In genomic region chr6:156533860-156534580, GRCh38 we compare ENCODE assay signal across 18 cellular contexts.
DNase-seq lines count a peak whose midpoint lies in the region; ATAC-seq and TF ChIP-seq lines count a peak whose summit lies in the region.
"Had no signal": no experiment of that assay in that cellular context is flagged by ENCODE, and none has a peak within 500 bp of the region (broad histone marks: within the 10 kb centered on the region; RNA-seq: fewer than 3 reads in every experiment).

No MANE protein-coding gene starts in this region.

- DNase-seq in AG04450 (ENCODE audit: low read depth, low spot score): no peak
- peak; percentile 46 for DNase-seq in coronary artery (ENCODE audit: low spot score)
- peak; percentile 42 for DNase-seq in neural progenitor cell (ENCODE audit: low spot score)
- DNase-seq in smooth muscle cell (lab: John Stamatoyannopoulos, UW; ENCODE audit: unreplicated experiment): no peak
- no peak for DNase-seq in chondrocyte (ENCODE audit: low spot score)
- no peak for DNase-seq in T1000 (lab: John Stamatoyannopoulos, UW)
- DNase-seq: CD4-positive, alpha-beta memory T cell; DMS153; DMS79; GDM1; HCEC 1CT had no signal

- H3K4me1 ChIP-seq in neural progenitor cell: peaks cover 16% of the 10 kb centered on the region
- H3K4me1 ChIP-seq in smooth muscle cell (ENCODE audit: low read depth): peaks cover 22% of the 10 kb centered on the region
- H3K4me1 ChIP-seq: A549, BLaER1 had no signal

- no peak overlapping the region for H3K4me3 ChIP-seq in AG04450 (ENCODE audit: low read depth, low read length)
- no peak overlapping the region for H3K4me3 ChIP-seq in coronary artery
- H3K4me3 ChIP-seq in neural progenitor cell: no peak overlapping the region
- no peak overlapping the region for H3K4me3 ChIP-seq in smooth muscle cell
- H3K4me3 ChIP-seq: A549, BLaER1, GM23338 had no signal

- CTCF ChIA-PET in AG04450 (lab: Charles Lee): no interaction called here

- H3K4me1 Mint-ChIP-seq in neural progenitor cell: peaks cover 19% of the 10 kb centered on the region
- H3K4me1 Mint-ChIP-seq in chondrocyte (ENCODE audit: low read depth): no peaks in the 10 kb centered on the region
- H3K4me1 Mint-ChIP-seq: CD14-positive monocyte; CD4-positive, alpha-beta memory T cell had no signal

- H3F3A ChIP-seq in neural progenitor cell (ENCODE audit: low read depth): no peaks in the 10 kb centered on the region
- peaks cover 4% of the 10 kb centered on the region for H3F3A ChIP-seq in smooth muscle cell (ENCODE audit: low read depth)

- no peak overlapping the region for H3K4me3 Mint-ChIP-seq in neural progenitor cell
- no peak overlapping the region for H3K4me3 Mint-ChIP-seq in chondrocyte (ENCODE audit: unreplicated experiment)
- H3K4me3 Mint-ChIP-seq: CD14-positive monocyte; CD4-positive, alpha-beta memory T cell; GM23338 had no signal

- H3K36me3 ChIP-seq in neural progenitor cell: no peaks in the 10 kb centered on the region
- H3K36me3 ChIP-seq in smooth muscle cell (ENCODE audit: low read depth): no peaks in the 10 kb centered on the region
- H3K36me3 ChIP-seq: BLaER1 had no signal

- H3K9ac ChIP-seq in neural progenitor cell: no peak overlapping the region
- no peak overlapping the region for H3K9ac ChIP-seq in smooth muscle cell (ENCODE audit: low read depth)
- H3K9ac ChIP-seq: BLaER1 had no signal

- H3K27ac ChIP-seq in AG04450 (ENCODE audit: low read depth, low read length) (peak overlapping the region; percentile 2), coronary artery (no peak overlapping the region), neural progenitor cell (no peak overlapping the region), smooth muscle cell (ENCODE audit: low read depth) (peak overlapping the region; percentile 40)
- H3K27ac ChIP-seq: 22Rv1, A549, BLaER1, HL-60 had no signal

- no peaks in the 10 kb centered on the region for H3K9me3 Mint-ChIP-seq in neural progenitor cell
- H3K9me3 Mint-ChIP-seq in chondrocyte (ENCODE audit: low read depth): no peaks in the 10 kb centered on the region
- H3K9me3 Mint-ChIP-seq: GM23338 had no signal

- H3K9me3 ChIP-seq in AG04450 (ENCODE audit: control insufficient read depth, insufficient read depth, low read length): no peaks in the 10 kb centered on the region
- no peaks in the 10 kb centered on the region for H3K9me3 ChIP-seq in neural progenitor cell (ENCODE audit: low read depth)
- H3K9me3 ChIP-seq in smooth muscle cell (replicated peaks; ENCODE audit: low read depth): no peaks in the 10 kb centered on the region
- H3K9me3 ChIP-seq: A549, BLaER1 had no signal

- 75% methylated on average over 4 of the region's 4 CpGs for WGBS in smooth muscle cell (ENCODE audit: low lambda C conversion rate)

- H4K20me1 ChIP-seq in neural progenitor cell (ENCODE audit: low read depth): no peaks in the 10 kb centered on the region
- H4K20me1 ChIP-seq in smooth muscle cell (ENCODE audit: low read depth): no peaks in the 10 kb centered on the region
- H4K20me1 ChIP-seq: BLaER1 had no signal

- no peaks in the 10 kb centered on the region for H3K36me3 Mint-ChIP-seq in neural progenitor cell
- H3K36me3 Mint-ChIP-seq in chondrocyte (ENCODE audit: low read depth): no peaks in the 10 kb centered on the region
- H3K36me3 Mint-ChIP-seq: CD14-positive monocyte; CD4-positive, alpha-beta memory T cell had no signal

- H3K27ac Mint-ChIP-seq in neural progenitor cell: no peak overlapping the region
- H3K27ac Mint-ChIP-seq in chondrocyte (ENCODE audit: unreplicated experiment): no peak overlapping the region
- H3K27ac Mint-ChIP-seq: CD14-positive monocyte, GM23338 had no signal

- ATAC-seq in GM21737 (IDR thresholded peaks at IDR 0.05; ENCODE audit: unreplicated experiment): no peak
- ATAC-seq: A549 had no signal

- H3K27me3 ChIP-seq in AG04450 (ENCODE audit: control insufficient read depth, insufficient read depth, low read length) (peaks cover 7% of the 10 kb centered on the region), neural progenitor cell (no peaks in the 10 kb centered on the region), smooth muscle cell (ENCODE audit: low read depth) (no peaks in the 10 kb centered on the region)
- H3K27me3 ChIP-seq: BLaER1 had no signal

- H3K27me3 Mint-ChIP-seq in neural progenitor cell (ENCODE audit: insufficient read depth, low read depth): peaks cover 3% of the 10 kb centered on the region
- H3K27me3 Mint-ChIP-seq in chondrocyte (ENCODE audit: low read depth): peaks cover 18% of the 10 kb centered on the region

- POLR2A ChIA-PET in AG04450 (lab: Yijun Ruan, JAX): no interaction called here

- no peaks in the 10 kb centered on the region for H3K79me2 ChIP-seq in neural progenitor cell (ENCODE audit: low read depth)
- H3K79me2 ChIP-seq in smooth muscle cell (ENCODE audit: low read depth): no peaks in the 10 kb centered on the region

- TF ChIP-seq CTCF in AG04450 (IDR thresholded peaks at IDR 0.05; ENCODE audit: low read depth, low read length) (no peak), coronary artery (IDR thresholded peaks at IDR 0.05) (no peak), neural progenitor cell (IDR thresholded peaks at IDR 0.05) (no peak), smooth muscle cell (IDR thresholded peaks at IDR 0.05; ENCODE audit: borderline replicate concordance, insufficient read depth, poor library complexity, severe bottlenecking) (no peak), chondrocyte (IDR thresholded peaks at IDR 0.05) (no peak)

- H3K4me2 ChIP-seq in neural progenitor cell (no peak overlapping the region), smooth muscle cell (peak overlapping the region; percentile 40)
- H3K4me2 ChIP-seq: A549, BLaER1, GM23338 had no signal

- no peak overlapping the region for H2AFZ ChIP-seq in neural progenitor cell (replicated peaks)
- H2AFZ ChIP-seq in smooth muscle cell (ENCODE audit: low read depth): no peak overlapping the region
- H2AFZ ChIP-seq: GM23338 had no signal

Comparison
In these comparisons a context has a peak if more than half of its experiments do, and no peak if none do; other contexts are left out.
1. DNase-seq: peak in coronary artery (single experiment) and neural progenitor cell (single experiment); none in AG04450 (single experiment), smooth muscle cell (single experiment), chondrocyte (single experiment) and T1000 (single experiment).
2. H3K27ac ChIP-seq: peak in AG04450 (single experiment) and smooth muscle cell (single experiment); none in coronary artery (0 of 2) and neural progenitor cell (single experiment).